1 cellular context compared by ENCODE assay signal in the genomic region with DNA sequence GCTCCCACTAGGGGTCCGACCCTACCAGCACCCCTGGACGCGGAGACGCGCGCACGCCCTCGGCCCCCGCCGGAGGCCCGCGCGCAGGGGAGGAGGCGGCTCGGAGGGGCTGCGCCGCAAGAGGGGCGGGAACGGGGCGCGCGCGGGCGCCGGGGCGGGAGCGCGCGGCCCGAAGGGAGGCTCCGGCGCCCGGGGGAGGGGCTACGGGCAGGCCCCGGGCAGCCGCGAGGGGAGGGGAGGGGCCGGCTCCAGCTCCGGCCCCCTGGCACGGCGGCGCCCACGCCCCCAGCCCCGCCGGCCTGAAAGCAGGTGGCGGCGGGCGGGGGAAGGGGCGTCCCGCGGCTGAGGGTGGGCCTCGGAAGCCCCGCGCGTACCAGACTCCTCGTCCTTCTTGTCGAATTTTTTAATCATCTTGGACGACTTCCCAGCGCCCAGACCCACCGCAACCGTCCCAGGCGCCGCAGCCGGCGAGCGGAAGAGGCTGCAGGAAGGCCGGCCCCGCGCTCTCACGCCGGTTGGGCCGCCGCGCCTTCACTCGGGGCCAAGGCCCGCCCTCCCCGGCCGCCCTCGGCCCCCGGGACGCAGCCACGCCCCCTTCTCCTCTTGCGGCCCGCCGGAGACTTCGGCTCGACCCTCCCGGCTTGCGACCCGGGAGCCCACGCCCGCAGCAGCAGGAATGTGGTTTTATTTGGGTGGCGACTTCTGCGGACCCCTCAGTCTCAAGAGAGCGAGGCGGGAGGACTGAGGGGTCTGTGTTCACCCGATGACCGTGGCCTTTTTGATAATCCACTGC.
TF ChIP-seq lines count a peak whose summit lies in the region.

Gene COPG2, minus strand, starts transcription at position 491 of the 793 bp plus-strand sequence. Its CDS starts 80 bp downstream, at position 411.

TF ChIP-seq in HEK293, 187 proteins besides CTCF, POLR2A, EP300 and RAD21 (continued from another document):
- TF ChIP-seq SALL2 (tag by site-specific recombination; IDR thresholded peaks at IDR 0.05; ENCODE audit: borderline replicate concordance), result no peak
- peak; percentile 64 for TF ChIP-seq ZIC2 (tag by site-specific recombination; IDR thresholded peaks at IDR 0.05)
- TF ChIP-seq ZNF76 (tag by site-specific recombination; IDR thresholded peaks at IDR 0.05; ENCODE audit: borderline replicate concordance, low read depth), result 0 out of 2 replicates have a peak, but pooled peaks have one; percentile 30
- no peak for TF ChIP-seq ZNF157 (tag by site-specific recombination; IDR thresholded peaks at IDR 0.05)
- TF ChIP-seq ZNF561 (tag by site-specific recombination; IDR thresholded peaks at IDR 0.05; ENCODE audit: borderline replicate concordance), result 0 out of 2 replicates have a peak, but pooled peaks have one; percentile 61
- TF ChIP-seq, protein P1, sequence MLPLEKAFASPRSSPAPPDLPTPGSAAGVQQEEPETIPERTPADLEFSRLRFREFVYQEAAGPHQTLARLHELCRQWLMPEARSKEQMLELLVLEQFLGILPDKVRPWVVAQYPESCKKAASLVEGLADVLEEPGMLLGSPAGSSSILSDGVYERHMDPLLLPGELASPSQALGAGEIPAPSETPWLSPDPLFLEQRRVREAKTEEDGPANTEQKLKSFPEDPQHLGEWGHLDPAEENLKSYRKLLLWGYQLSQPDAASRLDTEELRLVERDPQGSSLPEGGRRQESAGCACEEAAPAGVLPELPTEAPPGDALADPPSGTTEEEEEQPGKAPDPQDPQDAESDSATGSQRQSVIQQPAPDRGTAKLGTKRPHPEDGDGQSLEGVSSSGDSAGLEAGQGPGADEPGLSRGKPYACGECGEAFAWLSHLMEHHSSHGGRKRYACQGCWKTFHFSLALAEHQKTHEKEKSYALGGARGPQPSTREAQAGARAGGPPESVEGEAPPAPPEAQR (tag by site-specific recombination; IDR thresholded peaks at IDR 0.05), result no peak
- peak; percentile 66; the same call in 1 of the 2 replicates for TF ChIP-seq ZBTB20 (tag by site-specific recombination; IDR thresholded peaks at IDR 0.05)
- TF ChIP-seq ZNF26 (tag by site-specific recombination; IDR thresholded peaks at IDR 0.05), result no peak
- peak; percentile 53 for TF ChIP-seq SP2 (tag by site-specific recombination; IDR thresholded peaks at IDR 0.05)
- TF ChIP-seq PBX3 (CRISPR knock-in tag; IDR thresholded peaks at IDR 0.05), result peak; percentile 94
- peak; percentile 56 for TF ChIP-seq ZFHX2 (tag by site-specific recombination; conservative IDR thresholded peaks at IDR 0.05)
- TF ChIP-seq ZNF341 (tag by site-specific recombination; IDR thresholded peaks at IDR 0.05; ENCODE audit: low read depth), result 0 out of 2 replicates have a peak, but pooled peaks have one; percentile 11
- TF ChIP-seq KLF9 (tag by site-specific recombination; IDR thresholded peaks at IDR 0.05; ENCODE audit: low read depth), result peak; percentile 96
- no peak for TF ChIP-seq ZNF416 (tag by site-specific recombination; IDR thresholded peaks at IDR 0.05)
